Comparison of ENCODE assay signal across 8 cellular contexts in the genomic region with DNA sequence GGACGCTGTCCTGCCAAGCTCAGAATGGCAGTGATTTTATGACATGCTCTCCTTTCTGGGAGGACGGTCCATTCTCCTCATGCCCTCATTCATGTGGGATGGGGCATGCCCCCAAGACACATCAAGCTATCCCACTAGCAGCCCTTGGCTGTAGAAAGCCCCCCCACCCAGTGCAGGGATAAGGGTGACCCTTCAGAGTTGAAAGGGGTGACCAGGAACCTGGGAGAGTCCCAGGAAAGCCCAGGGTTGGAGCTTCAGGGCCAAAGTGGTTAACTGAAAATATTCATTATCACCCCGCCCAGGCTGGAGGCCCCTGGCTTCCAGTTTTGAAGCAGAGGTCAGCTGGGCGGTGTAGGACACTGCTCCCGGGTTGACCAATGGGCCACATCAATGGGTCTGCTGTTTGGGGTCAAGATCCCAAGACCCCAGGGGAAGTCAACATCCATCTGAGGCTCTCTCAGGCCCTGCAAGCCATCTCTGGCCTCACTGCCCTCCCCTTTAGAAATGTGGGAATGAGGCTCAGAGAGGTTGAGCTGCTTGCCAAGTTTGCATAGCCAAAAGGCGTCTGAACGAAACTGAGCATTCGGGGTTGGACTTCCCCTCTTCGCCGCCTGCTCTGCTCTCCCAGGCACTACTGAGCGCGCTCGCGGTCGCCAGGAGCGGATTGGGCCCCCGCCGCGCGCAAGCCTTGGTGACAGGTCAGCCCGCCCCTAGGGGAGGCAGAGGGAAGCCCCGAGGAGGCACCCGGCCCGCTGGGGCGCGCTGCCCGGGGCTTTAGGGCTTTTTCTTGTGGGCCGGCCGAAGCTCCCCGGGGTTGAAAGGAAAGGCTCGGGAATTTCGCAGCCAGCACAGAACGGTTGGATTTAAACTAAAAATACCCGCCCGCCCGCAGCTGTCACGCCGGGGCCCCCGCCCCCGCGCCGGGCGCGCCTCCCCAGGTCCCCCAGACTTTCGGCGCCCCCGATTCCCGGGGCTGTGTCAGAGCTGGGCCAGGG. TPM values are rescaled to one million over a fixed set of nuclear protein-coding genes. Genes with fewer than 3 reads are reported as not detected.
DNase-seq lines count a peak whose midpoint lies in the region; ATAC-seq lines count a peak whose summit lies in the region.

No MANE protein-coding gene starts in this region.

- no peak overlapping the region for H3K27ac ChIP-seq in mesodermal cell (ENCODE audit: low read depth, low read length, severe bottlenecking)

- H3K4me3 ChIP-seq in mesodermal cell (ENCODE audit: extremely low read depth, insufficient read depth, low read length, poor library complexity, severe bottlenecking) = peak overlapping the region; percentile 43

- no peaks in the 10 kb centered on the region for H3K9me3 ChIP-seq in mesodermal cell (ENCODE audit: control insufficient read depth, low read length)

- whole genome bisulfite sequencing in mesodermal cell (ENCODE audit: insufficient coverage in 2 of 2), 2 experiments = 5 to 8% methylated on average over 31 to 40 of the region's 48 CpGs

- DNase-seq in NCI-H345 (lab: John Stamatoyannopoulos, UW) = peak; percentile 57
- DNase-seq in NCI-H345 treated with DMSO at 0.1 percent for 48 hours (lab: John Stamatoyannopoulos, UW; ENCODE audit: unreplicated experiment) = no peak
- peak; percentile 41 to 57 for DNase-seq in NCI-H1930 (lab: John Stamatoyannopoulos, UW)
- peak; percentile 81 for DNase-seq in activated CD4-positive, alpha-beta T cell treated with anti-CD3 and anti-CD28 coated beads, Interleukin-2, amount 50 U/mL, for 1 hour
- DNase-seq in ecto neural progenitor cell (ENCODE audit: low spot score) = peak; percentile 71
- DNase-seq in stimulated activated CD8-positive, alpha-beta memory T cell treated with anti-CD3 and anti-CD28 coated beads, Interleukin-2, amount 100 ng/mL, for 1 hour (ENCODE audit: low read depth in 2 of 2) = peak; percentile 62 to 75

- H3K4me1 ChIP-seq in mesodermal cell (ENCODE audit: control insufficient read depth, insufficient read depth, low read length, poor library complexity, severe bottlenecking) = peaks cover 43% of the 10 kb centered on the region

- H3K36me3 ChIP-seq in mesodermal cell (ENCODE audit: control insufficient read depth, insufficient read depth, low read length) = no peaks in the 10 kb centered on the region

- peak; percentile 81 for ATAC-seq in HG02870 (IDR thresholded peaks at IDR 0.05; ENCODE audit: unreplicated experiment)

RNA-seq across cellular contexts. Expression of a gene that starts 0.6 kb away (rescaled TPM):
- polyA plus RNA-seq in mesodermal cell (2013, experiment 1 of 2) = 4.2 TPM
- 3.9 TPM for polyA plus RNA-seq in mesodermal cell (2013, experiment 2 of 2)

RNA-seq across cellular contexts. Expression of a gene that starts 19.0 kb away (rescaled TPM):
- polyA plus RNA-seq in mesodermal cell (2013, experiment 1 of 2) = 61.4 TPM
- 68.7 TPM for polyA plus RNA-seq in mesodermal cell (2013, experiment 2 of 2)
